Comparison of ENCODE assay signal across 17 cellular contexts in the genomic region with DNA sequence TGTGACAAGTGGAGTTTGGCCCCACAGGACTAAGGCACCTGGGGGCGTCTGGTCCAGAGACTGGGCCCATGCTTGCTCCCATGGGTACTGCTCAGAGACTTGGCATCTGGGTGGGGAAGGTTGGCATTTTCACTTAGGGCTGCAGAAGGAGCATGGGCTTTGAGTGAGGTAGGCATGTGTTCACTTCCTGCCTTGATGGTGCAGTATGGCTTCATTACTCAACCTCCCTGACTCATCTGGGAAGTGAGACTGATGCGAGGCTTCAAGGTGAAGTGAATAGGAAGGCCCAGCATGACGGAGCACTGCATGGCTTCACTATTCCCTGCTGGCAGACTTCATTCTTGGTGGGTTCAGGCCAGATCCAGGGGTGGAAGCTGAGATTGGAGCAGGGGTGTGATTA. TPM values are rescaled to one million over a fixed set of nuclear protein-coding genes. Genes with fewer than 3 reads are reported as not detected.
DNase-seq lines count a peak whose midpoint lies in the region; ATAC-seq and TF ChIP-seq lines count a peak whose summit lies in the region.
"Not testable (repeated sequence)": the region's sequence is repeated elsewhere in the genome, so short reads cannot be mapped to it uniquely, and the experiment has no call there.
"Had no signal": no experiment of that assay in that cellular context is flagged by ENCODE, and none has a peak within 500 bp of the region (broad histone marks: within the 10 kb centered on the region; RNA-seq: fewer than 3 reads in every experiment).

No MANE protein-coding gene starts in this region.

- H3K9me3 ChIP-seq in CD4-positive, CD25-positive, alpha-beta regulatory T cell (ENCODE audit: control insufficient read depth in 2 of 2, low read length in 2 of 2); mammary epithelial cell (replicated peaks; ENCODE audit: insufficient read depth, low read length): not testable (repeated sequence)

- H3K27me3 ChIP-seq in CD4-positive, CD25-positive, alpha-beta regulatory T cell (ENCODE audit: control insufficient read depth, insufficient read depth, low read length); mammary epithelial cell (ENCODE audit: insufficient read depth, low read length): not testable (repeated sequence)

- not testable (repeated sequence) for H2AFZ ChIP-seq in mammary epithelial cell (ENCODE audit: low read depth, low read length)

- not testable (repeated sequence) for H3K27me3 Mint-ChIP-seq in CD4-positive, CD25-positive, alpha-beta regulatory T cell

- not testable (repeated sequence) for DNase-seq in CD4-positive, CD25-positive, alpha-beta regulatory T cell; mammary epithelial cell; stimulated activated effector memory CD8-positive, alpha-beta T cell treated with anti-CD3 and anti-CD28 coated beads, Interleukin-12 subunit alpha, Interleukin-12 subunit beta, amount 100 ng/mL, for 72 hours (ENCODE audit: low spot score in 2 of 2)

- CTCF ChIA-PET in mammary epithelial cell (lab: Charles Lee; ENCODE audit: low non-redundant PET) = not testable (repeated sequence)

- peak; percentile 12 to 18 for ATAC-seq in CD4-positive, CD25-positive, alpha-beta regulatory T cell (ENCODE audit: low read depth in 2 of 2)
- ATAC-seq in GM18909 (IDR thresholded peaks at IDR 0.05; ENCODE audit: poor library complexity, unreplicated experiment) = peak; percentile 59
- peak; percentile 74 for ATAC-seq in GM21576 (IDR thresholded peaks at IDR 0.05; ENCODE audit: unreplicated experiment)
- ATAC-seq in HG02884 (IDR thresholded peaks at IDR 0.05; ENCODE audit: unreplicated experiment) = peak; percentile 79
- peak; percentile 78 for ATAC-seq in HG03432 (IDR thresholded peaks at IDR 0.05; ENCODE audit: unreplicated experiment)
- ATAC-seq in SK-N-SH treated with all-trans-retinoic acid at 6 μM for 48 hours = peak; percentile 54; the same call in 2 of the 3 replicates
- ATAC-seq in stimulated activated effector memory CD8-positive, alpha-beta T cell treated with anti-CD3 and anti-CD28 coated beads, Interleukin-12 subunit alpha, Interleukin-12 subunit beta, amount 100 ng/mL, for 72 hours = peak; percentile 91

- not testable (repeated sequence) for H3K4me3 ChIP-seq in CD4-positive, CD25-positive, alpha-beta regulatory T cell (ENCODE audit: low read depth, low read length); mammary epithelial cell (replicated peaks in 1 of 3; ENCODE audit: insufficient read depth in 1 of 3, low read depth in 2 of 3, low read length in 3 of 3)

- not testable (repeated sequence) for H3K36me3 Mint-ChIP-seq in CD4-positive, CD25-positive, alpha-beta regulatory T cell; stimulated activated effector memory CD8-positive, alpha-beta T cell treated with anti-CD3 and anti-CD28 coated beads, Interleukin-12 subunit alpha, Interleukin-12 subunit beta, amount 100 ng/mL, for 72 hours

- H3K27ac ChIP-seq in CD4-positive, CD25-positive, alpha-beta regulatory T cell (ENCODE audit: insufficient read depth, low read length, poor library complexity, severe bottlenecking) = not testable (repeated sequence)
- peak overlapping the region; percentile 44 for H3K27ac ChIP-seq in mammary epithelial cell (ENCODE audit: insufficient read depth, low read depth, low read length)

- not testable (repeated sequence) for BruUV-seq in mammary epithelial cell (replicated peaks; lab: Mats Ljungman, UMichigan)

- in situ Hi-C loops in mammary epithelial cell (cut with MboI; ENCODE audit: low sequenced_read_pairs in 2 of 2) = not testable (repeated sequence)

- intact Hi-C loops in mammary epithelial cell (cut with micrococcal nuclease) = not testable (repeated sequence)

- H3K4me2 ChIP-seq in mammary epithelial cell (ENCODE audit: insufficient read depth, low read depth, low read length) = not testable (repeated sequence)

- not testable (repeated sequence) for H3K9me3 Mint-ChIP-seq in CD4-positive, CD25-positive, alpha-beta regulatory T cell; stimulated activated effector memory CD8-positive, alpha-beta T cell treated with anti-CD3 and anti-CD28 coated beads, Interleukin-12 subunit alpha, Interleukin-12 subunit beta, amount 100 ng/mL, for 72 hours

- dilution Hi-C loops in mammary epithelial cell (cut with HindIII; ENCODE audit: low sequenced_read_pairs) = not testable (repeated sequence)

- not testable (repeated sequence) for H3K4me1 Mint-ChIP-seq in CD4-positive, CD25-positive, alpha-beta regulatory T cell; stimulated activated effector memory CD8-positive, alpha-beta T cell treated with anti-CD3 and anti-CD28 coated beads, Interleukin-12 subunit alpha, Interleukin-12 subunit beta, amount 100 ng/mL, for 72 hours

- H3K36me3 ChIP-seq in CD4-positive, CD25-positive, alpha-beta regulatory T cell (ENCODE audit: control insufficient read depth, insufficient read depth, low read length); mammary epithelial cell (ENCODE audit: insufficient read depth, low read length): not testable (repeated sequence)

- WGBS in mammary epithelial cell (ENCODE audit: low coverage, missing lambda C conversion rate) = no CpG with 5 or more reads among the region's 3 CpGs

- not testable (repeated sequence) for H3K4me3 Mint-ChIP-seq in CD4-positive, CD25-positive, alpha-beta regulatory T cell; stimulated activated effector memory CD8-positive, alpha-beta T cell treated with anti-CD3 and anti-CD28 coated beads, Interleukin-12 subunit alpha, Interleukin-12 subunit beta, amount 100 ng/mL, for 72 hours

- not testable (repeated sequence) for H3K27ac Mint-ChIP-seq in CD4-positive, CD25-positive, alpha-beta regulatory T cell; stimulated activated effector memory CD8-positive, alpha-beta T cell treated with anti-CD3 and anti-CD28 coated beads, Interleukin-12 subunit alpha, Interleukin-12 subunit beta, amount 100 ng/mL, for 72 hours

- H3K4me1 ChIP-seq in CD4-positive, CD25-positive, alpha-beta regulatory T cell (ENCODE audit: control insufficient read depth, insufficient read depth, low read length, poor library complexity, severe bottlenecking); mammary epithelial cell (ENCODE audit: insufficient read depth, low read length): not testable (repeated sequence)

- not testable (repeated sequence) for H3K79me2 ChIP-seq in mammary epithelial cell (ENCODE audit: insufficient read depth, low read length)

- H3K9ac ChIP-seq in mammary epithelial cell (ENCODE audit: insufficient read depth, low read length) = not testable (repeated sequence)

- TF ChIP-seq CTCF in mammary epithelial cell (conservative IDR thresholded peaks at IDR 0.05 in 1 of 2, IDR thresholded peaks at IDR 0.05 in 1 of 2; ENCODE audit: extremely low read depth in 1 of 2, insufficient read depth in 1 of 2, low read depth in 1 of 2, low read length in 2 of 2) = not testable (repeated sequence)

- not testable (repeated sequence) for H4K20me1 ChIP-seq in mammary epithelial cell (ENCODE audit: insufficient read depth, low read length)

RNA-seq across cellular contexts. Expression of a gene that starts 11.3 kb away (rescaled TPM):
- not detected for total RNA-seq in CD4-positive, CD25-positive, alpha-beta regulatory T cell
- not detected for polyA plus RNA-seq in CD4-positive, CD25-positive, alpha-beta regulatory T cell
- 100 to 1,000 TPM; 336 to 415 TPM for total RNA-seq in mammary epithelial cell
- 571 TPM for polyA plus RNA-seq in mammary epithelial cell
- polyA minus RNA-seq in mammary epithelial cell = 516 TPM
- total RNA-seq: endothelial cell of umbilical vein, mesenteric fat pad, SJCRH30, temporal lobe had no signal
- polyA plus RNA-seq: endothelial cell of umbilical vein had no signal

RNA-seq across cellular contexts. Expression of a gene that starts 18.9 kb away (rescaled TPM):
- not detected for total RNA-seq in CD4-positive, CD25-positive, alpha-beta regulatory T cell
- not detected for polyA plus RNA-seq in CD4-positive, CD25-positive, alpha-beta regulatory T cell
- total RNA-seq in mammary epithelial cell = 1 to 10 TPM in 1 of 2 donors, not detected in 1; 4.1 TPM
- 1.4 TPM for polyA plus RNA-seq in mammary epithelial cell
- not detected for polyA minus RNA-seq in mammary epithelial cell
- total RNA-seq: breast epithelium, endothelial cell of umbilical vein, mesenteric fat pad, psoas muscle, sigmoid colon, temporal lobe, WTC11 had no signal
- polyA plus RNA-seq: endothelial cell of umbilical vein, immature natural killer cell, psoas muscle had no signal

RNA-seq across cellular contexts. Expression of a gene that starts 50.8 kb away (rescaled TPM):
- 8.0 TPM for total RNA-seq in CD4-positive, CD25-positive, alpha-beta regulatory T cell
- polyA plus RNA-seq in CD4-positive, CD25-positive, alpha-beta regulatory T cell = under 1 TPM in 2 of 4 donors, not detected in 2; 0.07 to 0.46 TPM
- total RNA-seq in mammary epithelial cell = 1 to 10 TPM; 1.2 to 8.0 TPM
- polyA plus RNA-seq in mammary epithelial cell = 4.9 TPM
- polyA minus RNA-seq in mammary epithelial cell = 2.9 TPM

Comparison
In these comparisons a context has a peak if more than half of its experiments do, and no peak if none do; other contexts are left out.
1. ATAC-seq: peak in every context shown above with its lines; median percentile 91 in stimulated activated effector memory CD8-positive, alpha-beta T cell treated with anti-CD3 and anti-CD28 coated beads, Interleukin-12 subunit alpha, Interleukin-12 subunit beta, amount 100 ng/mL, for 72 hours; 79 in HG02884; 78 in HG03432; 74 in GM21576; 59 in GM18909; 54 in SK-N-SH treated with all-trans-retinoic acid at 6 μM for 48 hours; 15 in CD4-positive, CD25-positive, alpha-beta regulatory T cell.
2. RNA of a gene that starts 11.3 kb away (total RNA-seq): 336 to 415 TPM in mammary epithelial cell; not detected in CD4-positive, CD25-positive, alpha-beta regulatory T cell (single experiment); every median in the first group is over 100 times any median in the second.